ENCODE assay signal across 27 cellular contexts in the genomic region with DNA sequence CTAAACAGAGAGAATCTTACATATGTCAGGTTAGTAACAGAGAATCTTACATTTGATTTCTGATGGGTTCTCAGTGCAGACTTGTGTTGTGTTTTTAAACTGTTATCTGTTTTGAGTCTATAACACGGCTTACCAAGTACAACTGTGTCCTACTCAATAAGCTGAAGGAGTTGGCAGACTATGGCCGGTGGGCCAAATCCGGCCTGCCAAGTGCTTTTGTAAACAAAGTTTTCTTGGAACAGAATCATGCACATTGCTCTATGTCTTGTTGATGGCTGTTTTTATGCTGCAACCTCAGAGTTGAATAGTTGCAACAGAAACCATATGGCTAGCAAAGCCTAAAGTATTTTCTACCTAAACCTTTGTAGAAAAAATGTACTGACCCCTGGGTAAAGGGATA.
DNase-seq lines count a peak whose midpoint lies in the region; ATAC-seq and TF ChIP-seq lines count a peak whose summit lies in the region.
"Had no signal": no experiment of that assay in that cellular context is flagged by ENCODE, and none has a peak within 500 bp of the region (broad histone marks: within the 10 kb centered on the region; RNA-seq: fewer than 3 reads in every experiment).

No MANE protein-coding gene starts in this region.

- no peak for TF ChIP-seq EP300 in esophagus muscularis mucosa (IDR thresholded peaks at IDR 0.05)

- DNase-seq in NCI-H446 treated with DMSO at 0.1 percent for 48 hours (lab: John Stamatoyannopoulos, UW) (peak; percentile 54), esophagus muscularis mucosa (ENCODE audit: extremely low spot score) (no peak), thoracic aorta (ENCODE audit: low spot score) (no peak), osteoblast (ENCODE audit: insufficient read length, low spot score, missing footprints) (no peak), HuH-7 (ENCODE audit: low spot score) (no peak)
- no peak for DNase-seq in stimulated activated CD4-positive, alpha-beta T cell treated with anti-CD3 and anti-CD28 coated beads, Interleukin-1b, Interleukin-23, amount 100 ng/mL, for 48 hours
- DNase-seq: activated CD4-positive, alpha-beta T cell treated with anti-CD3 and anti-CD28 coated beads, Interleukin-2, amount 50 U/mL, for 1 hour; activated CD4-positive, CD25-positive, alpha-beta regulatory T cell; activated CD8-positive, alpha-beta memory T cell treated with anti-CD3 and anti-CD28 coated beads, Interleukin-2, amount 10 ng/mL, durations not matched to agents 7 days and 5 days; activated T-cell treated with anti-CD3 and anti-CD28 coated beads, Interleukin-2, amount 50 U/mL, for 48 hours; COR-L47; erythroblast; foreskin fibroblast; lower lobe of right lung; natural killer cell; NCI-H1092; retina; RPMI8226; stimulated activated CD4-positive, alpha-beta T cell treated with anti-CD3 and anti-CD28 coated beads, Interleukin-2, amount 100 ng/mL, for 24 hours; stimulated activated naive CD8-positive, alpha-beta T cell treated with anti-CD3 and anti-CD28 coated beads, Interleukin-15, amount 100 ng/mL, for 72 hours had no signal

- H2AFZ ChIP-seq in osteoblast (ENCODE audit: low read length) = no peak overlapping the region

- H3K9me3 ChIP-seq in esophagus muscularis mucosa (no peaks in the 10 kb centered on the region), thoracic aorta (no peaks in the 10 kb centered on the region), osteoblast (ENCODE audit: low read depth, low read length) (no peaks in the 10 kb centered on the region)
- H3K9me3 ChIP-seq: lower lobe of right lung had no signal

- H3K27me3 ChIP-seq in esophagus muscularis mucosa = no peaks in the 10 kb centered on the region
- no peaks in the 10 kb centered on the region for H3K27me3 ChIP-seq in thoracic aorta (replicated peaks; ENCODE audit: insufficient read depth)
- no peaks in the 10 kb centered on the region for H3K27me3 ChIP-seq in osteoblast (ENCODE audit: insufficient read depth, low read length)

- no peak overlapping the region for H3K4me3 Mint-ChIP-seq in nephron
- H3K4me3 Mint-ChIP-seq: activated CD8-positive, alpha-beta memory T cell treated with anti-CD3 and anti-CD28 coated beads, Interleukin-2, amount 10 ng/mL, durations not matched to agents 7 days and 5 days; central memory CD8-positive, alpha-beta T cell; dendritic cell treated with granulocyte-macrophage colony-stimulating factor and Interleukin-4, amounts not matched to agents 40 ng/mL and 50 ng/mL, for 4 days; natural killer cell; stimulated activated naive CD8-positive, alpha-beta T cell treated with anti-CD3 and anti-CD28 coated beads, Interleukin-15, amount 100 ng/mL, for 72 hours; T-helper 1 cell treated with Interleukin-12 subunit alpha and Interleukin-12 subunit beta and Interleukin-4 antibody, amounts not matched to agents 30 μg/mL and 1 μg/mL, for 36 hours had no signal

- H3K4me2 ChIP-seq in osteoblast (ENCODE audit: insufficient read depth, low read length) = no peak overlapping the region

- H3K4me3 ChIP-seq in esophagus muscularis mucosa (no peak overlapping the region), thoracic aorta (no peak overlapping the region), osteoblast (ENCODE audit: insufficient read depth, low read length) (no peak overlapping the region)
- H3K4me3 ChIP-seq: lower lobe of right lung, SK-N-MC had no signal

- WGBS in esophagus muscularis mucosa = 11% methylated on average over 3 of the region's 3 CpGs

- no peak for TF ChIP-seq POLR2A in esophagus muscularis mucosa (IDR thresholded peaks at IDR 0.05; ENCODE audit: low read depth)

- intact Hi-C loops in esophagus muscularis mucosa (cut with DNase I) = no loop called here

- H3K36me3 Mint-ChIP-seq in nephron (ENCODE audit: low read depth) = no peaks in the 10 kb centered on the region
- H3K36me3 Mint-ChIP-seq: activated CD8-positive, alpha-beta memory T cell treated with anti-CD3 and anti-CD28 coated beads, Interleukin-2, amount 10 ng/mL, durations not matched to agents 7 days and 5 days; natural killer cell; type B pancreatic cell had no signal

- no peak for TF ChIP-seq CTCF in esophagus muscularis mucosa (IDR thresholded peaks at IDR 0.05)
- no peak for TF ChIP-seq CTCF in nephron (IDR thresholded peaks at IDR 0.05; ENCODE audit: unreplicated experiment in 3 of 3)
- no peak for TF ChIP-seq CTCF in thoracic aorta (IDR thresholded peaks at IDR 0.05)
- no peak for TF ChIP-seq CTCF in osteoblast (IDR thresholded peaks at IDR 0.05; ENCODE audit: extremely low read depth, low read depth, low read length)

- H3K27me3 Mint-ChIP-seq in nephron (ENCODE audit: low read depth) = peaks cover 5% of the 10 kb centered on the region
- H3K27me3 Mint-ChIP-seq: stimulated activated naive CD8-positive, alpha-beta T cell treated with anti-CD3 and anti-CD28 coated beads, Interleukin-15, amount 100 ng/mL, for 72 hours had no signal

- H3K9me3 Mint-ChIP-seq in nephron = peaks cover 12% of the 10 kb centered on the region
- H3K9me3 Mint-ChIP-seq: central memory CD8-positive, alpha-beta T cell; natural killer cell; stimulated activated naive CD8-positive, alpha-beta T cell treated with anti-CD3 and anti-CD28 coated beads, Interleukin-15, amount 100 ng/mL, for 72 hours; T-helper 1 cell treated with Interleukin-12 subunit alpha and Interleukin-12 subunit beta and Interleukin-4 antibody, amounts not matched to agents 30 μg/mL and 1 μg/mL, for 36 hours had no signal

- H4K20me1 ChIP-seq in osteoblast (ENCODE audit: insufficient read depth, low read length) = no peaks in the 10 kb centered on the region

- no peaks in the 10 kb centered on the region for H3K79me2 ChIP-seq in osteoblast (ENCODE audit: insufficient read depth, low read length)

- ATAC-seq in thoracic aorta (ENCODE audit: insufficient number of reproducible peaks, low FRiP score, low read depth) (no peak), GM21723 (IDR thresholded peaks at IDR 0.05; ENCODE audit: unreplicated experiment) (no peak)
- ATAC-seq: activated CD8-positive, alpha-beta memory T cell treated with anti-CD3 and anti-CD28 coated beads, Interleukin-2, amount 10 ng/mL, durations not matched to agents 7 days and 5 days; natural killer cell; stimulated activated naive CD8-positive, alpha-beta T cell treated with anti-CD3 and anti-CD28 coated beads, Interleukin-15, amount 100 ng/mL, for 72 hours had no signal

- H3K36me3 ChIP-seq in esophagus muscularis mucosa (no peaks in the 10 kb centered on the region), thoracic aorta (no peaks in the 10 kb centered on the region), osteoblast (ENCODE audit: insufficient read depth, low read length) (no peaks in the 10 kb centered on the region)
- H3K36me3 ChIP-seq: lower lobe of right lung had no signal

- H3K4me1 Mint-ChIP-seq in nephron = peaks cover 56% of the 10 kb centered on the region
- H3K4me1 Mint-ChIP-seq: activated CD8-positive, alpha-beta memory T cell treated with anti-CD3 and anti-CD28 coated beads, Interleukin-2, amount 10 ng/mL, durations not matched to agents 7 days and 5 days; central memory CD8-positive, alpha-beta T cell; natural killer cell had no signal

- peaks cover 23 to 61% (median 55%) of the 10 kb centered on the region in 4 donors for H3K4me1 ChIP-seq in esophagus muscularis mucosa
- peaks cover 9 to 45% of the 10 kb centered on the region in 2 donors for H3K4me1 ChIP-seq in thoracic aorta (ENCODE audit: control insufficient read depth in 1 of 2, low read depth in 2 of 2)
- H3K4me1 ChIP-seq in osteoblast (ENCODE audit: insufficient read depth, low read length) = no peaks in the 10 kb centered on the region
- H3K4me1 ChIP-seq: lower lobe of right lung had no signal

- H3K27ac Mint-ChIP-seq in nephron = peak overlapping the region; percentile 79 to 89 (median 86)
- H3K27ac Mint-ChIP-seq: dendritic cell treated with granulocyte-macrophage colony-stimulating factor and Interleukin-4, amounts not matched to agents 40 ng/mL and 50 ng/mL, for 4 days; natural killer cell; stimulated activated naive CD8-positive, alpha-beta T cell treated with anti-CD3 and anti-CD28 coated beads, Interleukin-15, amount 100 ng/mL, for 72 hours; T-helper 1 cell treated with Interleukin-12 subunit alpha and Interleukin-12 subunit beta and Interleukin-4 antibody, amounts not matched to agents 30 μg/mL and 1 μg/mL, for 36 hours; type B pancreatic cell had no signal

- H3K27ac ChIP-seq in esophagus muscularis mucosa (replicated peaks in 1 of 4) = peak overlapping the region; percentile 54 to 69 (median 62)
- H3K27ac ChIP-seq in thoracic aorta = peak overlapping the region; percentile 5 to 13
- no peak overlapping the region for H3K27ac ChIP-seq in osteoblast (ENCODE audit: low read depth, low read length)
- H3K27ac ChIP-seq: lower lobe of right lung, SK-N-MC had no signal
